Comparison of ENCODE assay signal across 1 cellular context in the genomic region with DNA sequence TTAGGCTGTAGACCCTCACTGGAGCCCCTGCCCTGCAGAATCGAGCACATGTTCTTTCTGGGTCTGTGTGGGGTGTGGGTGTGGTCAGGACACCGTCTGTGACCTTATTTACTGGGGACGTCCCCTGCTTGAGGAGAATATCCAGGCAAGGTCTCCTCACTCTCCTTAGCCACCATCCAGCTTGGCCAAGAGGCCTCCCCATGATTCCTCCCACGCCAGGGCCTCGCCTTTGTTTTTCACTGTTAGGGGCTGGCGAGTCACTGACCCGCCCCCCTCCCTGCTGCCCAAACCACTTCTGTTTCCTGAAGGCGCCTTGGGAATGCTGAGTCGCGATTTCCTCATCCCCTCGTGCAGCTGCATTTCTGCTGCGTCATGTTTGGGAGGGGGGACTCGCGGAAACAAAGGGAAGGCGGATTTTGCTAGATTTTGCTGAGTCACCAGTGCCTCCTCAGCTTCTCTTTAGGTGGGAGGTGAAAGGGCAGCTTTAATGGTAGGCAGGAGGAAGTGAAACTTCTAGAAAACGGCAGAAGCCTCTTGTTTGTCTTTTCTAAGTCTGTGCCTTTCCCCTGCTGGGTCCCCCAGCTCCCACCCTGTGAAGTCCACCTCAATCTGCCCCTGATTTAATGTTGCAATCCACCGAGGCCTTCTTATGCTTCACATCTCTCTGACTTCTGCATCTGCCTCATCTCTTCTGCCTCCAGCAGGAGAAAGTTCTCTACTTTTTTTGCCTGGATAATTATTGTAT.
TF ChIP-seq lines count a peak whose summit lies in the region.

No MANE protein-coding gene starts in this region.

TF ChIP-seq in K562, 482 proteins besides CTCF, POLR2A, EP300 and RAD21 (continued from another document and continues in another):
- TF ChIP-seq NBN (IDR thresholded peaks at IDR 0.05; ENCODE audit: low read depth) (peak; percentile 90), ZNF282 (CRISPR knock-in tag; IDR thresholded peaks at IDR 0.05) (no peak), NR2C1 (IDR thresholded peaks at IDR 0.05) (peak; percentile 87), NR2C1 (tag; IDR thresholded peaks at IDR 0.05) (peak; percentile 93), ZFP91 (CRISPR knock-in tag; IDR thresholded peaks at IDR 0.05) (no peak), NONO (IDR thresholded peaks at IDR 0.05; ENCODE audit: low read depth in 2 of 2, low read length in 1 of 2) (no peak), SMAD2 (IDR thresholded peaks at IDR 0.05; ENCODE audit: low read depth, low read length) (no peak), SRSF9 (IDR thresholded peaks at IDR 0.05; ENCODE audit: borderline replicate concordance, low read depth, low read length) (no peak), ZNF639 (CRISPR knock-in tag; conservative IDR thresholded peaks at IDR 0.05 in 1 of 2, IDR thresholded peaks at IDR 0.05 in 1 of 2) (peak in 1 of 2 experiments; percentile 69; a peak in 2 of 4 replicates), IRF2 (CRISPR knock-in tag; IDR thresholded peaks at IDR 0.05) (no peak), GTF2E2 (tag; IDR thresholded peaks at IDR 0.05) (no peak), AFF1 (IDR thresholded peaks at IDR 0.05; ENCODE audit: low read depth in 1 of 2, partially characterized antibody in 2 of 2) (peak in 1 of 2 experiments; percentile 86), SIRT6 (IDR thresholded peaks at IDR 0.05; ENCODE audit: low read depth, low read length) (no peak), ZNF277 (CRISPR knock-in tag; IDR thresholded peaks at IDR 0.05; ENCODE audit: borderline replicate concordance) (no peak), NR2C2 (CRISPR knock-in tag; IDR thresholded peaks at IDR 0.05) (no peak), NR2C2 (tag; IDR thresholded peaks at IDR 0.05) (peak; percentile 96), ZNF324 (CRISPR knock-in tag; IDR thresholded peaks at IDR 0.05) (no peak), HMGN3 (IDR thresholded peaks at IDR 0.05; ENCODE audit: borderline replicate concordance, extremely low read depth, insufficient read length, low read depth, low read length) (no peak), ZBTB49 (CRISPR knock-in tag; IDR thresholded peaks at IDR 0.05; ENCODE audit: borderline replicate concordance) (no peak), HNRNPK (IDR thresholded peaks at IDR 0.05; ENCODE audit: low read depth, low read length, poor library complexity, severe bottlenecking) (no peak), MBD2 (IDR thresholded peaks at IDR 0.05; ENCODE audit: borderline replicate concordance, low read depth) (peak; percentile 69), TAF9B (IDR thresholded peaks at IDR 0.05; ENCODE audit: partially characterized antibody) (peak; percentile 99), LARP7 (IDR thresholded peaks at IDR 0.05) (no peak), THRAP3 (IDR thresholded peaks at IDR 0.05; ENCODE audit: borderline replicate concordance) (no peak)
- TF ChIP-seq, protein P1, sequence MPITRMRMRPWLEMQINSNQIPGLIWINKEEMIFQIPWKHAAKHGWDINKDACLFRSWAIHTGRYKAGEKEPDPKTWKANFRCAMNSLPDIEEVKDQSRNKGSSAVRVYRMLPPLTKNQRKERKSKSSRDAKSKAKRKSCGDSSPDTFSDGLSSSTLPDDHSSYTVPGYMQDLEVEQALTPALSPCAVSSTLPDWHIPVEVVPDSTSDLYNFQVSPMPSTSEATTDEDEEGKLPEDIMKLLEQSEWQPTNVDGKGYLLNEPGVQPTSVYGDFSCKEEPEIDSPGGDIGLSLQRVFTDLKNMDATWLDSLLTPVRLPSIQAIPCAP (CRISPR knock-in tag; IDR thresholded peaks at IDR 0.05; ENCODE audit: borderline replicate concordance) = no peak
- TF ChIP-seq, protein P2, sequence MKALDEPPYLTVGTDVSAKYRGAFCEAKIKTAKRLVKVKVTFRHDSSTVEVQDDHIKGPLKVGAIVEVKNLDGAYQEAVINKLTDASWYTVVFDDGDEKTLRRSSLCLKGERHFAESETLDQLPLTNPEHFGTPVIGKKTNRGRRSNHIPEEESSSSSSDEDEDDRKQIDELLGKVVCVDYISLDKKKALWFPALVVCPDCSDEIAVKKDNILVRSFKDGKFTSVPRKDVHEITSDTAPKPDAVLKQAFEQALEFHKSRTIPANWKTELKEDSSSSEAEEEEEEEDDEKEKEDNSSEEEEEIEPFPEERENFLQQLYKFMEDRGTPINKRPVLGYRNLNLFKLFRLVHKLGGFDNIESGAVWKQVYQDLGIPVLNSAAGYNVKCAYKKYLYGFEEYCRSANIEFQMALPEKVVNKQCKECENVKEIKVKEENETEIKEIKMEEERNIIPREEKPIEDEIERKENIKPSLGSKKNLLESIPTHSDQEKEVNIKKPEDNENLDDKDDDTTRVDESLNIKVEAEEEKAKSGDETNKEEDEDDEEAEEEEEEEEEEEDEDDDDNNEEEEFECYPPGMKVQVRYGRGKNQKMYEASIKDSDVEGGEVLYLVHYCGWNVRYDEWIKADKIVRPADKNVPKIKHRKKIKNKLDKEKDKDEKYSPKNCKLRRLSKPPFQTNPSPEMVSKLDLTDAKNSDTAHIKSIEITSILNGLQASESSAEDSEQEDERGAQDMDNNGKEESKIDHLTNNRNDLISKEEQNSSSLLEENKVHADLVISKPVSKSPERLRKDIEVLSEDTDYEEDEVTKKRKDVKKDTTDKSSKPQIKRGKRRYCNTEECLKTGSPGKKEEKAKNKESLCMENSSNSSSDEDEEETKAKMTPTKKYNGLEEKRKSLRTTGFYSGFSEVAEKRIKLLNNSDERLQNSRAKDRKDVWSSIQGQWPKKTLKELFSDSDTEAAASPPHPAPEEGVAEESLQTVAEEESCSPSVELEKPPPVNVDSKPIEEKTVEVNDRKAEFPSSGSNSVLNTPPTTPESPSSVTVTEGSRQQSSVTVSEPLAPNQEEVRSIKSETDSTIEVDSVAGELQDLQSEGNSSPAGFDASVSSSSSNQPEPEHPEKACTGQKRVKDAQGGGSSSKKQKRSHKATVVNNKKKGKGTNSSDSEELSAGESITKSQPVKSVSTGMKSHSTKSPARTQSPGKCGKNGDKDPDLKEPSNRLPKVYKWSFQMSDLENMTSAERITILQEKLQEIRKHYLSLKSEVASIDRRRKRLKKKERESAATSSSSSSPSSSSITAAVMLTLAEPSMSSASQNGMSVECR (CRISPR knock-in tag; IDR thresholded peaks at IDR 0.05) = peak; percentile 55; the same call in 1 of the 2 replicates
- TF ChIP-seq, protein P3, sequence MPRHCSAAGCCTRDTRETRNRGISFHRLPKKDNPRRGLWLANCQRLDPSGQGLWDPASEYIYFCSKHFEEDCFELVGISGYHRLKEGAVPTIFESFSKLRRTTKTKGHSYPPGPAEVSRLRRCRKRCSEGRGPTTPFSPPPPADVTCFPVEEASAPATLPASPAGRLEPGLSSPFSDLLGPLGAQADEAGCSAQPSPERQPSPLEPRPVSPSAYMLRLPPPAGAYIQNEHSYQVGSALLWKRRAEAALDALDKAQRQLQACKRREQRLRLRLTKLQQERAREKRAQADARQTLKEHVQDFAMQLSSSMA (CRISPR knock-in tag; IDR thresholded peaks at IDR 0.05) = no peak
- TF ChIP-seq, protein P4, sequence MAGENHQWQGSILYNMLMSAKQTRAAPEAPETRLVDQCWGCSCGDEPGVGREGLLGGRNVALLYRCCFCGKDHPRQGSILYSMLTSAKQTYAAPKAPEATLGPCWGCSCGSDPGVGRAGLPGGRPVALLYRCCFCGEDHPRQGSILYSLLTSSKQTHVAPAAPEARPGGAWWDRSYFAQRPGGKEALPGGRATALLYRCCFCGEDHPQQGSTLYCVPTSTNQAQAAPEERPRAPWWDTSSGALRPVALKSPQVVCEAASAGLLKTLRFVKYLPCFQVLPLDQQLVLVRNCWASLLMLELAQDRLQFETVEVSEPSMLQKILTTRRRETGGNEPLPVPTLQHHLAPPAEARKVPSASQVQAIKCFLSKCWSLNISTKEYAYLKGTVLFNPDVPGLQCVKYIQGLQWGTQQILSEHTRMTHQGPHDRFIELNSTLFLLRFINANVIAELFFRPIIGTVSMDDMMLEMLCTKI (IDR thresholded peaks at IDR 0.05; ENCODE audit: partially characterized antibody) = no peak
- TF ChIP-seq, protein P5, sequence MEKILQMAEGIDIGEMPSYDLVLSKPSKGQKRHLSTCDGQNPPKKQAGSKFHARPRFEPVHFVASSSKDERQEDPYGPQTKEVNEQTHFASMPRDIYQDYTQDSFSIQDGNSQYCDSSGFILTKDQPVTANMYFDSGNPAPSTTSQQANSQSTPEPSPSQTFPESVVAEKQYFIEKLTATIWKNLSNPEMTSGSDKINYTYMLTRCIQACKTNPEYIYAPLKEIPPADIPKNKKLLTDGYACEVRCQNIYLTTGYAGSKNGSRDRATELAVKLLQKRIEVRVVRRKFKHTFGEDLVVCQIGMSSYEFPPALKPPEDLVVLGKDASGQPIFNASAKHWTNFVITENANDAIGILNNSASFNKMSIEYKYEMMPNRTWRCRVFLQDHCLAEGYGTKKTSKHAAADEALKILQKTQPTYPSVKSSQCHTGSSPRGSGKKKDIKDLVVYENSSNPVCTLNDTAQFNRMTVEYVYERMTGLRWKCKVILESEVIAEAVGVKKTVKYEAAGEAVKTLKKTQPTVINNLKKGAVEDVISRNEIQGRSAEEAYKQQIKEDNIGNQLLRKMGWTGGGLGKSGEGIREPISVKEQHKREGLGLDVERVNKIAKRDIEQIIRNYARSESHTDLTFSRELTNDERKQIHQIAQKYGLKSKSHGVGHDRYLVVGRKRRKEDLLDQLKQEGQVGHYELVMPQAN (IDR thresholded peaks at IDR 0.05; ENCODE audit: borderline replicate concordance) = peak; percentile 47; the same call in 1 of the 2 replicates
